ENCODE assay signal across 21 cellular contexts in the genomic region with DNA sequence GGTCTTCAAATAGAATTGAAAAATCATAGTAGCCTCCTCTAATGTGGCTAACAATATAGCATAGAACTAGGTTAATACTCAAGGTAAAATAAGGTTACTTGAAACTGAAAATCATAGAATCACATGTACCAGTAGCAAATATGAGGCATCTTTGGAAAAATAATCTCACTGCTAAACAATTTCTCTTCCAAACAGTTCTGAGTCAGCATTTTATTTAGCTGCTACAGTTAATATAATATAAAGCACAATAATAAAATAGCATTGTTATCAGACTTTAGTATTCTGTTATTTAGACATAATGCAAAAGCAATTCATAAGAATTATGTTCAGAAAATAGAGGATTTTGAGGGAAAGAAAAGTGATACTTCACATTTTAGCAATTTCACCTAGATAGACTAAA.
"Had no signal": no experiment of that assay in that cellular context is flagged by ENCODE, and none has a peak within 500 bp of the region (broad histone marks: within the 10 kb centered on the region; RNA-seq: fewer than 3 reads in every experiment).

No MANE protein-coding gene starts in this region.

- FAIRE-seq: RCC 7860 had no signal

- H3K9me3 Mint-ChIP-seq: IgD-negative memory B cell, T-cell had no signal

- ATAC-seq: T-cell had no signal

- H3K4me3 Mint-ChIP-seq: IgD-negative memory B cell, T-cell had no signal

- H3K4me2 ChIP-seq: SK-N-SH had no signal

- H3K4me1 Mint-ChIP-seq: IgD-negative memory B cell had no signal

- H3K9ac ChIP-seq: SK-N-SH had no signal

- H3K27ac Mint-ChIP-seq: T-cell had no signal

- H3K9me3 ChIP-seq: SK-N-SH had no signal

- DNase-seq: KBM-7, MV-4-11, NCI-H1092, NCI-H1105 treated with DMSO at 0.1 percent for 48 hours, NCI-H1417 treated with DMSO at 0.1 percent for 48 hours, NCI-H146, NCI-H1694 treated with DMSO at 0.1 percent for 48 hours, NCI-H1930, NCI-H2107, NCI-H2227 treated with DMSO at 0.1 percent for 48 hours, NCI-H524, NCI-H526 treated with DMSO at 0.1 percent for 48 hours, NCI-H748 treated with DMSO at 0.1 percent for 48 hours, Right ventricle myocardium superior, RPMI8226, SIG-M5, SK-N-SH, SW 1271, T-cell had no signal

- H3K27me3 Mint-ChIP-seq: IgD-negative memory B cell, T-cell had no signal

- H3K36me3 Mint-ChIP-seq: IgD-negative memory B cell had no signal
